8 cellular contexts compared by ENCODE assay signal in genomic region chr5:172293054-172293744, GRCh38. TPM values are rescaled to one million over a fixed set of nuclear protein-coding genes. Genes with fewer than 3 reads are reported as not detected.
DNase-seq lines count a peak whose midpoint lies in the region; ATAC-seq and TF ChIP-seq lines count a peak whose summit lies in the region.

No MANE protein-coding gene starts in this region.

- DNase-seq in DND-41 (peak; percentile 72), KG1 (lab: John Stamatoyannopoulos, UW) (peak; percentile 74), Panc1 (ENCODE audit: low read depth, low spot score) (peak; percentile 59), fibroblast of peridontal ligament (ENCODE audit: extremely low read depth) (peak; percentile 80), omental fat pad (ENCODE audit: low spot score) (no peak), upper lobe of right lung (peak; percentile 71)
- peak; percentile 58 to 69 for DNase-seq in activated T-cell treated with anti-CD3 and anti-CD28 coated beads, Interleukin-2, amount 50 U/mL, for 48 hours

- peak; percentile 93 for TF ChIP-seq CTCF in DND-41 (IDR thresholded peaks at IDR 0.05; ENCODE audit: borderline replicate concordance, extremely low read depth, low read length, poor library complexity, severe bottlenecking)
- peak; percentile 98 for TF ChIP-seq CTCF in Panc1 (IDR thresholded peaks at IDR 0.05)
- TF ChIP-seq CTCF in omental fat pad (IDR thresholded peaks at IDR 0.05), result no peak
- TF ChIP-seq CTCF in upper lobe of right lung (IDR thresholded peaks at IDR 0.05), result peak; percentile 87

- H3K27ac ChIP-seq in DND-41 (ENCODE audit: low read length) (no peak overlapping the region), Panc1 (ENCODE audit: low read length) (peak overlapping the region; percentile 63), upper lobe of right lung (no peak overlapping the region)

- H3K4me3 ChIP-seq in DND-41 (ENCODE audit: low read depth in 1 of 2, low read length in 2 of 2) (no peak overlapping the region), Panc1 (ENCODE audit: low read depth in 2 of 2, low read length in 2 of 2) (no peak overlapping the region; a peak in 1 of 4 replicates), upper lobe of right lung (no peak overlapping the region)

- no peaks in the 10 kb centered on the region for H3K27me3 ChIP-seq in DND-41 (ENCODE audit: insufficient read depth, low read length, poor library complexity)
- no peaks in the 10 kb centered on the region for H3K27me3 ChIP-seq in Panc1 (ENCODE audit: control insufficient read depth, insufficient read depth, low read length)
- no peaks in the 10 kb centered on the region for H3K27me3 ChIP-seq in upper lobe of right lung

- no TSS peak for BruUV-seq in Panc1 (replicated peaks; lab: Mats Ljungman, UMichigan)

- in situ Hi-C loops in Panc1 (cut with HindIII; ENCODE audit: low pct_unique_long_range_greater_than_20kb, low sequenced_read_pairs), result no loop called here

- H3K36me3 ChIP-seq in DND-41 (ENCODE audit: insufficient read depth, low read length), result no peaks in the 10 kb centered on the region
- H3K36me3 ChIP-seq in Panc1 (ENCODE audit: control insufficient read depth, insufficient read depth, low read length), result no peaks in the 10 kb centered on the region
- no peaks in the 10 kb centered on the region for H3K36me3 ChIP-seq in upper lobe of right lung

- no peak overlapping the region for H3K9ac ChIP-seq in DND-41 (ENCODE audit: low read depth, low read length)

- peaks cover 4% of the 10 kb centered on the region; the same call in 1 of the 2 replicates for H3K4me1 ChIP-seq in DND-41 (ENCODE audit: insufficient read depth, low read length)
- peaks cover 10% of the 10 kb centered on the region for H3K4me1 ChIP-seq in Panc1 (ENCODE audit: control insufficient read depth, insufficient read depth, low read length)
- peaks cover 6% of the 10 kb centered on the region for H3K4me1 ChIP-seq in upper lobe of right lung

- H3K79me2 ChIP-seq in DND-41 (ENCODE audit: insufficient read depth, low read length), result no peaks in the 10 kb centered on the region

- intact Hi-C loops in Panc1 (cut with micrococcal nuclease; ENCODE audit: unreplicated experiment) (loop anchor here (5.0 kb wide), 1 partner anchor 79 kb away; no protein-coding TSS in a partner anchor), upper lobe of right lung (cut with DNase I) (no loop called here)

- H2AFZ ChIP-seq in DND-41 (ENCODE audit: low read depth, low read length), result no peak overlapping the region

- POLR2A ChIA-PET in Panc1 (lab: Charles Lee), result no interaction called here

- H3K4me2 ChIP-seq in DND-41 (ENCODE audit: insufficient read depth, low read length), result no peak overlapping the region

- CTCF ChIA-PET in Panc1 (lab: Charles Lee), result interaction anchor here (0.5 to 0.8 kb wide), 5 partner anchors 20 to 187 kb away, joined by 3 to 8 read pairs (median 4); no protein-coding TSS in a partner anchor

- no peaks in the 10 kb centered on the region for H4K20me1 ChIP-seq in DND-41 (ENCODE audit: insufficient read depth, low read length)

- H3K9me3 ChIP-seq in DND-41 (ENCODE audit: insufficient read depth, low read length, severe bottlenecking) (no peaks in the 10 kb centered on the region), Panc1 (ENCODE audit: control insufficient read depth, insufficient read depth, low read depth, low read length) (no peaks in the 10 kb centered on the region), upper lobe of right lung (no peaks in the 10 kb centered on the region)

- ATAC-seq in DND-41 (ENCODE audit: insufficient read depth, low read depth) (peak; percentile 100), GM21529 (IDR thresholded peaks at IDR 0.05; ENCODE audit: unreplicated experiment) (peak; percentile 94), Panc1 (peak; percentile 98), omental fat pad (ENCODE audit: low FRiP score) (peak; percentile 92), upper lobe of right lung (peak; percentile 100)

RNA-seq across cellular contexts. Expression of gene UBTD2, which starts 9.6 kb away (rescaled TPM):
- total RNA-seq in Panc1 (2021; ENCODE audit: unreplicated experiment), result 32.5 TPM
- 24.4 TPM for polyA plus RNA-seq in Panc1 (2012; ENCODE audit: insufficient read length)
- 10 to 100 TPM; 14.5 to 22.1 (median 16.2) TPM for total RNA-seq in omental fat pad
- total RNA-seq in upper lobe of right lung, result 18.8 TPM

Comparison
In these comparisons a context has a peak if more than half of its experiments do, and no peak if none do; other contexts are left out.
1. CTCF ChIP-seq: peak in DND-41 (single experiment), Panc1 (single experiment) and upper lobe of right lung (single experiment); none in omental fat pad (0 of 3).
2. Peak in every context shown above with its lines, with median percentiles within 50 percentile points of each other: ATAC-seq.